Comparison of ENCODE assay signal across 12 cellular contexts in genomic region chr1:228228601-228229074, GRCh38. TPM values are rescaled to one million over a fixed set of nuclear protein-coding genes. Genes with fewer than 3 reads are reported as not detected.
A peak's percentile ranks its signal among the peaks of the same experiment; 100 is the strongest.
DNase-seq lines count a peak whose midpoint lies in the region; ATAC-seq, FAIRE-seq and TF ChIP-seq lines count a peak whose summit lies in the region.
"Had no signal": no experiment of that assay in that cellular context is flagged by ENCODE, and none has a peak within 500 bp of the region (broad histone marks: within the 10 kb centered on the region; RNA-seq: fewer than 3 reads in every experiment).

No MANE protein-coding gene starts in this region.

- H3K79me2 ChIP-seq in keratinocyte (ENCODE audit: control insufficient read depth, insufficient read depth, low read length): no peaks in the 10 kb centered on the region

- peak overlapping the region; percentile 56 for H3K9ac ChIP-seq in keratinocyte (ENCODE audit: control insufficient read depth, extremely low read depth, insufficient read depth, low read length)

- no peaks in the 10 kb centered on the region for H3K9me1 ChIP-seq in keratinocyte (ENCODE audit: control insufficient read depth, extremely low read depth, insufficient read depth, low read length)

- H2AFZ ChIP-seq in keratinocyte (ENCODE audit: control insufficient read depth, low read length): peak overlapping the region; percentile 69

- H3K27ac ChIP-seq in keratinocyte (ENCODE audit: control insufficient read depth, insufficient read depth, low read length) (peak overlapping the region; percentile 81), body of pancreas (no peak overlapping the region)

- intact Hi-C loops in body of pancreas (cut with DNase I): no loop called here
- intact Hi-C loops in lower leg skin (cut with DNase I; ENCODE audit: low total_unique reads): no loop called here

- H3K4me1 ChIP-seq in keratinocyte (ENCODE audit: control insufficient read depth, extremely low read depth, insufficient read depth, low read length): peaks cover 11% of the 10 kb centered on the region
- no peaks in the 10 kb centered on the region for H3K4me1 ChIP-seq in body of pancreas

- H3K4me3 ChIP-seq in BJ (ENCODE audit: low read depth, low read length) (no peak overlapping the region), LNCaP clone FGC (ENCODE audit: low read depth, low read length) (no peak overlapping the region), keratinocyte (ENCODE audit: control insufficient read depth in 2 of 3, extremely low read depth in 1 of 3, insufficient read depth in 2 of 3, low read depth in 1 of 3, low read length in 3 of 3) (no peak overlapping the region), body of pancreas (no peak overlapping the region), lower leg skin (ENCODE audit: low read depth, poor library complexity, severe bottlenecking) (no peak overlapping the region)

- H3K9me3 ChIP-seq in keratinocyte (ENCODE audit: control insufficient read depth, low read depth, low read length) (peaks cover 2% of the 10 kb centered on the region), body of pancreas (peaks cover 0 to 14% (median 0%) of the 10 kb centered on the region in 3 donors)

- dilution Hi-C loops in keratinocyte (cut with MboI; ENCODE audit: extremely low pct_ligation_motif_present, low sequenced_read_pairs): no loop called here

- H3K36me3 ChIP-seq in BJ (ENCODE audit: control insufficient read depth, insufficient read depth, low read length): peaks cover 5% of the 10 kb centered on the region
- peaks cover 7 to 17% of the 10 kb centered on the region in 2 experiments for H3K36me3 ChIP-seq in keratinocyte (ENCODE audit: control insufficient read depth in 2 of 2, extremely low read depth in 1 of 2, insufficient read depth in 2 of 2, low read length in 2 of 2)
- no peaks in the 10 kb centered on the region for H3K36me3 ChIP-seq in body of pancreas (replicated peaks in 1 of 2; ENCODE audit: insufficient read depth in 1 of 2, low read depth in 2 of 2)

- POLR2A ChIA-PET in BJ (lab: Charles Lee): no interaction called here

- WGBS in body of pancreas, 2 donors: 78 to 80% methylated on average over 5 of the region's 5 CpGs
- WGBS in lower leg skin, 2 donors: 51 to 60% methylated on average over 5 of the region's 5 CpGs

- H3K27me3 ChIP-seq in BJ (ENCODE audit: control insufficient read depth, insufficient read depth, low read length) (no peaks in the 10 kb centered on the region), keratinocyte (ENCODE audit: control insufficient read depth, extremely low read depth, insufficient read depth, low read length) (no peaks in the 10 kb centered on the region), body of pancreas (no peaks in the 10 kb centered on the region)

- TF ChIP-seq CTCF in BJ (IDR thresholded peaks at IDR 0.05; ENCODE audit: insufficient read depth, low read depth, low read length) (no peak), LNCaP clone FGC (IDR thresholded peaks at IDR 0.05; ENCODE audit: control insufficient read depth, extremely low read depth, insufficient read depth) (no peak), keratinocyte (optimal IDR thresholded peaks at IDR 0.05 in 1 of 3, IDR thresholded peaks at IDR 0.05 in 1 of 3, conservative IDR thresholded peaks at IDR 0.05 in 1 of 3; ENCODE audit: extremely low read depth in 1 of 3, insufficient read depth in 2 of 3, low read length in 3 of 3) (no peak), body of pancreas (IDR thresholded peaks at IDR 0.05) (no peak), lower leg skin (IDR thresholded peaks at IDR 0.05) (no peak)

- peak; percentile 79 for DNase-seq in BJ (ENCODE audit: low read depth)
- DNase-seq in LNCaP clone FGC (ENCODE audit: low read depth): peak; percentile 50
- peak; percentile 80 for DNase-seq in amniotic stem cell (lab: John Stamatoyannopoulos, UW)
- DNase-seq in keratinocyte (ENCODE audit: low read depth, low spot score): peak; percentile 81
- DNase-seq in activated gamma-delta T cell treated with Interleukin-2 at 50 U/mL for 16 hours: no peak
- DNase-seq in NCI-H2227 treated with DMSO at 0.1 percent for 48 hours (lab: John Stamatoyannopoulos, UW): no peak
- DNase-seq in body of pancreas: no peak
- no peak for DNase-seq in lower leg skin (ENCODE audit: low spot score in 2 of 2)
- DNase-seq: activated B cell treated with CpG ODN at 0.5 μM for 24 hours; activated naive CD4-positive, alpha-beta T cell treated with anti-CD3 and anti-CD28 coated beads for 36 hours; NK-92 treated with Interleukin-12 subunit alpha and Interleukin-12 subunit beta, amount 100 ng/mL, for 24 hours had no signal

- no peak for ATAC-seq in body of pancreas
- ATAC-seq: left lobe of liver had no signal

- CTCF ChIA-PET in BJ (lab: Yijun Ruan, JAX): interaction anchor here (0.7 to 4.3 kb wide), 7 partner anchors 8 to 165 kb away, joined by 3 to 30 read pairs (median 4); no protein-coding TSS in a partner anchor

- TF ChIP-seq POLR2A in body of pancreas (IDR thresholded peaks at IDR 0.05): no peak
- no peak for TF ChIP-seq POLR2A in lower leg skin (IDR thresholded peaks at IDR 0.05)

- FAIRE-seq in keratinocyte (lab: Jason Lieb, UNC): peak; percentile 90

- H3K4me2 ChIP-seq in keratinocyte (ENCODE audit: control insufficient read depth, extremely low read depth, insufficient read depth, low read depth, low read length): peak overlapping the region; percentile 68

- no peaks in the 10 kb centered on the region for H4K20me1 ChIP-seq in keratinocyte (ENCODE audit: control insufficient read depth, extremely low read depth, insufficient read depth, low read length)

RNA-seq across cellular contexts. Expression of gene OBSCN, which starts 20.8 kb away (rescaled TPM):
- polyA plus RNA-seq in BJ (2011; rRNA removed) (2.9 and 3.8 TPM in 2 replicates), keratinocyte (1.6 to 3.5 TPM (median 1.8 TPM) in 3 replicates)
- polyA minus RNA-seq in BJ (2011; rRNA and poly(A)+ RNA removed): 2.8 and 6.9 TPM in 2 replicates
- 2.6 TPM for polyA plus RNA-seq in keratinocyte (2011; ENCODE audit: low read depth)
- polyA plus RNA-seq in keratinocyte (2011; cell fraction: cytosol; rRNA removed): 0.74 and 1.5 TPM in 2 replicates
- 15.7 and 26.8 TPM in 2 replicates for polyA plus RNA-seq in keratinocyte (2011; cell fraction: nucleus; rRNA removed)
- polyA plus RNA-seq in keratinocyte (2012; ENCODE audit: low replicate concordance): 2.4 and 3.8 TPM in 2 replicates
- polyA minus RNA-seq in keratinocyte: 6.1 to 8.1 TPM (median 7.0 TPM) in 3 replicates
- 2.7 TPM for polyA minus RNA-seq in keratinocyte (2011; cell fraction: cytosol; rRNA and poly(A)+ RNA removed)
- polyA minus RNA-seq in keratinocyte (2011; cell fraction: nucleus; rRNA and poly(A)+ RNA removed): 17.4 and 31.7 TPM in 2 replicates
- total RNA-seq in body of pancreas (10 to 100 TPM; 14.5 to 34.9 TPM), lower leg skin (10 to 100 TPM in 3 of 4 donors, 1 to 10 TPM in 1; 7.4 to 39.2 (median 18.5) TPM)

Comparison
In these comparisons a context has a peak if more than half of its experiments do, and no peak if none do; other contexts are left out.
1. DNase-seq: peak in BJ (single experiment), LNCaP clone FGC (single experiment), amniotic stem cell (single experiment) and keratinocyte (single experiment); none in activated gamma-delta T cell treated with Interleukin-2 at 50 U/mL for 16 hours (single experiment), NCI-H2227 treated with DMSO at 0.1 percent for 48 hours (single experiment), body of pancreas (0 of 4) and lower leg skin (0 of 2).